12 cellular contexts compared by ENCODE assay signal in the genomic region with DNA sequence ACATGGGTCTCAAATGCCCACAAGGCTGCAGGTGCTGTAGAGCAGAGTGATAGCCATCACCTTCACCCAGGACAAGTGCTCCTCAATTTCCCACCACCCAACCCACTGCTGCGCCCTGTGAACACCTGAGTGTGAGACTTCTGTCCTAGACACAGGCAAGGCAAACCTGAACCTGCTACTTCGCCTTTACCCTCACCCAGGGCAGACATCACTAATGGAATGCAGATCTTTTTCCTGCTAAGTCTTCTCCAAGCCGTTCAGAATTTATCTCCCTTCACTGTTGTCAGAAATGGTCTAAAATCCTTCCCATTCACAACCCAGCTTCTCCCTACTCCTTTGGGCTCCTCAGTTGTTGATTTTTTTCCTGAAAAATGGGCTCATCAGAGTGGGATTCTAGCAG.
DNase-seq lines count a peak whose midpoint lies in the region; ATAC-seq and TF ChIP-seq lines count a peak whose summit lies in the region.
"Had no signal": no experiment of that assay in that cellular context is flagged by ENCODE, and none has a peak within 500 bp of the region (broad histone marks: within the 10 kb centered on the region; RNA-seq: fewer than 3 reads in every experiment).

No MANE protein-coding gene starts in this region.

- H3K9ac ChIP-seq in smooth muscle cell (ENCODE audit: low read depth): no peak overlapping the region

- no peak for DNase-seq in activated T-cell treated with anti-CD3 and anti-CD28 coated beads, Interleukin-2, amount 50 U/mL, for 4 hours
- no peak for DNase-seq in activated T-cell treated with anti-CD3 and anti-CD28 coated beads, Interleukin-2, amount 50 U/mL, for 48 hours
- DNase-seq in T-helper 2 cell treated with Interferon-gamma antibody and Interleukin-4, amounts not matched to agents 5 μg/mL and 100 μg/mL, for 36 hours (ENCODE audit: low spot score): no peak
- DNase-seq in endothelial cell (ENCODE audit: low spot score) (no peak), smooth muscle cell (lab: John Stamatoyannopoulos, UW; ENCODE audit: unreplicated experiment) (no peak), NCI-H2171 (lab: John Stamatoyannopoulos, UW) (no peak)
- DNase-seq in stimulated activated naive B cell treated with anti-CD40 and anti-IgM and Interleukin-4, amounts not matched to agents 10 μg/mL and 1 μg/mL and 100 μg/mL, for 72 hours: no peak
- DNase-seq: NCI-H1105 treated with DMSO at 0.1 percent for 48 hours, NCI-H526, trophoblast cell had no signal

- peaks cover 10% of the 10 kb centered on the region for H3K36me3 Mint-ChIP-seq in activated T-cell treated with anti-CD3 and anti-CD28 coated beads, Interleukin-2, amount 50 U/mL, for 4 hours (ENCODE audit: insufficient read depth)
- peaks cover 38% of the 10 kb centered on the region for H3K36me3 Mint-ChIP-seq in T-helper 2 cell treated with Interferon-gamma antibody and Interleukin-4, amounts not matched to agents 5 μg/mL and 100 μg/mL, for 36 hours (ENCODE audit: low read depth)
- H3K36me3 Mint-ChIP-seq in endothelial cell (ENCODE audit: low read depth, unreplicated experiment): peaks cover 57% of the 10 kb centered on the region
- peaks cover 14 to 23% of the 10 kb centered on the region in 2 donors for H3K36me3 Mint-ChIP-seq in stimulated activated naive B cell treated with anti-CD40 and anti-IgM and Interleukin-4, amounts not matched to agents 10 μg/mL and 1 μg/mL and 100 μg/mL, for 72 hours

- no peaks in the 10 kb centered on the region for H3K27me3 Mint-ChIP-seq in activated T-cell treated with anti-CD3 and anti-CD28 coated beads, Interleukin-2, amount 50 U/mL, for 4 hours (ENCODE audit: low read depth)
- no peaks in the 10 kb centered on the region for H3K27me3 Mint-ChIP-seq in T-helper 2 cell treated with Interferon-gamma antibody and Interleukin-4, amounts not matched to agents 5 μg/mL and 100 μg/mL, for 36 hours (ENCODE audit: low read depth)
- peaks cover 35% of the 10 kb centered on the region for H3K27me3 Mint-ChIP-seq in endothelial cell (ENCODE audit: unreplicated experiment)
- H3K27me3 Mint-ChIP-seq in stimulated activated naive B cell treated with anti-CD40 and anti-IgM and Interleukin-4, amounts not matched to agents 10 μg/mL and 1 μg/mL and 100 μg/mL, for 72 hours: no peaks in the 10 kb centered on the region

- H3K4me1 ChIP-seq in smooth muscle cell (ENCODE audit: low read depth): no peaks in the 10 kb centered on the region

- H3F3A ChIP-seq in smooth muscle cell (ENCODE audit: low read depth): no peaks in the 10 kb centered on the region

- peaks cover 89% of the 10 kb centered on the region for H3K4me1 Mint-ChIP-seq in activated T-cell treated with anti-CD3 and anti-CD28 coated beads, Interleukin-2, amount 50 U/mL, for 4 hours (ENCODE audit: low read depth)
- H3K4me1 Mint-ChIP-seq in T-helper 2 cell treated with Interferon-gamma antibody and Interleukin-4, amounts not matched to agents 5 μg/mL and 100 μg/mL, for 36 hours (ENCODE audit: low read depth): peaks cover 56% of the 10 kb centered on the region
- peaks cover 85% of the 10 kb centered on the region for H3K4me1 Mint-ChIP-seq in endothelial cell (ENCODE audit: unreplicated experiment)
- H3K4me1 Mint-ChIP-seq in stimulated activated naive B cell treated with anti-CD40 and anti-IgM and Interleukin-4, amounts not matched to agents 10 μg/mL and 1 μg/mL and 100 μg/mL, for 72 hours: peaks cover 55 to 67% of the 10 kb centered on the region in 2 donors

- H2AFZ ChIP-seq in smooth muscle cell (ENCODE audit: low read depth): no peak overlapping the region

- H3K36me3 ChIP-seq in smooth muscle cell (ENCODE audit: low read depth): no peaks in the 10 kb centered on the region
- H3K36me3 ChIP-seq: gastroesophageal sphincter had no signal

- no peak for ATAC-seq in activated T-cell treated with anti-CD3 and anti-CD28 coated beads, Interleukin-2, amount 50 U/mL, for 4 hours
- ATAC-seq in stimulated activated naive B cell treated with anti-CD40 and anti-IgM and Interleukin-4, amounts not matched to agents 10 μg/mL and 1 μg/mL and 100 μg/mL, for 72 hours (replicated peaks): no peak
- ATAC-seq in HG02610 (IDR thresholded peaks at IDR 0.05; ENCODE audit: unreplicated experiment): no peak
- ATAC-seq: gastroesophageal sphincter had no signal

- H3K27ac Mint-ChIP-seq in T-helper 2 cell treated with Interferon-gamma antibody and Interleukin-4, amounts not matched to agents 5 μg/mL and 100 μg/mL, for 36 hours: peak overlapping the region; percentile 96
- H3K27ac Mint-ChIP-seq in endothelial cell (ENCODE audit: unreplicated experiment): peak overlapping the region; percentile 77
- H3K27ac Mint-ChIP-seq in stimulated activated naive B cell treated with anti-CD40 and anti-IgM and Interleukin-4, amounts not matched to agents 10 μg/mL and 1 μg/mL and 100 μg/mL, for 72 hours: peak overlapping the region; percentile 68

- peak overlapping the region; percentile 16 for H3K4me3 Mint-ChIP-seq in activated T-cell treated with anti-CD3 and anti-CD28 coated beads, Interleukin-2, amount 50 U/mL, for 4 hours
- H3K4me3 Mint-ChIP-seq in T-helper 2 cell treated with Interferon-gamma antibody and Interleukin-4, amounts not matched to agents 5 μg/mL and 100 μg/mL, for 36 hours: peak overlapping the region; percentile 76
- peak overlapping the region; percentile 33 for H3K4me3 Mint-ChIP-seq in endothelial cell (ENCODE audit: unreplicated experiment)
- H3K4me3 Mint-ChIP-seq in stimulated activated naive B cell treated with anti-CD40 and anti-IgM and Interleukin-4, amounts not matched to agents 10 μg/mL and 1 μg/mL and 100 μg/mL, for 72 hours: no peak overlapping the region

- H3K27ac ChIP-seq in smooth muscle cell (ENCODE audit: low read depth): no peak overlapping the region

- no peaks in the 10 kb centered on the region for H3K9me3 ChIP-seq in smooth muscle cell (replicated peaks; ENCODE audit: low read depth)
- H3K9me3 ChIP-seq: gastroesophageal sphincter had no signal

- no peaks in the 10 kb centered on the region for H3K79me2 ChIP-seq in smooth muscle cell (ENCODE audit: low read depth)

- WGBS in smooth muscle cell (ENCODE audit: low lambda C conversion rate): 93% methylated on average over 3 of the region's 3 CpGs

- no peak overlapping the region for H3K4me3 ChIP-seq in smooth muscle cell
- H3K4me3 ChIP-seq: gastroesophageal sphincter had no signal

- peaks cover 3% of the 10 kb centered on the region for H3K9me3 Mint-ChIP-seq in activated T-cell treated with anti-CD3 and anti-CD28 coated beads, Interleukin-2, amount 50 U/mL, for 4 hours
- peaks cover 12% of the 10 kb centered on the region for H3K9me3 Mint-ChIP-seq in T-helper 2 cell treated with Interferon-gamma antibody and Interleukin-4, amounts not matched to agents 5 μg/mL and 100 μg/mL, for 36 hours
- H3K9me3 Mint-ChIP-seq in endothelial cell (ENCODE audit: unreplicated experiment): no peaks in the 10 kb centered on the region
- H3K9me3 Mint-ChIP-seq in stimulated activated naive B cell treated with anti-CD40 and anti-IgM and Interleukin-4, amounts not matched to agents 10 μg/mL and 1 μg/mL and 100 μg/mL, for 72 hours: peaks cover 4 to 5% of the 10 kb centered on the region in 2 donors

- H3K4me2 ChIP-seq in smooth muscle cell: no peak overlapping the region

- no peaks in the 10 kb centered on the region for H4K20me1 ChIP-seq in smooth muscle cell (ENCODE audit: low read depth)

- H3K27me3 ChIP-seq in smooth muscle cell (ENCODE audit: low read depth): no peaks in the 10 kb centered on the region
- H3K27me3 ChIP-seq: gastroesophageal sphincter had no signal

- no peak for TF ChIP-seq CTCF in endothelial cell (IDR thresholded peaks at IDR 0.05; ENCODE audit: unreplicated experiment)
- TF ChIP-seq CTCF in smooth muscle cell (IDR thresholded peaks at IDR 0.05; ENCODE audit: borderline replicate concordance, insufficient read depth, poor library complexity, severe bottlenecking): no peak

Comparison
In these comparisons a context has a peak if more than half of its experiments do, and no peak if none do; other contexts are left out.
1. H3K4me3 Mint-ChIP-seq: peak in activated T-cell treated with anti-CD3 and anti-CD28 coated beads, Interleukin-2, amount 50 U/mL, for 4 hours (single experiment), T-helper 2 cell treated with Interferon-gamma antibody and Interleukin-4, amounts not matched to agents 5 μg/mL and 100 μg/mL, for 36 hours (single experiment) and endothelial cell (single experiment); none in stimulated activated naive B cell treated with anti-CD40 and anti-IgM and Interleukin-4, amounts not matched to agents 10 μg/mL and 1 μg/mL and 100 μg/mL, for 72 hours (0 of 2).
2. Peak in every context shown above with its lines, with median percentiles within 50 percentile points of each other: H3K27ac Mint-ChIP-seq.